Comparison of ENCODE assay signal across 23 cellular contexts in the genomic region with DNA sequence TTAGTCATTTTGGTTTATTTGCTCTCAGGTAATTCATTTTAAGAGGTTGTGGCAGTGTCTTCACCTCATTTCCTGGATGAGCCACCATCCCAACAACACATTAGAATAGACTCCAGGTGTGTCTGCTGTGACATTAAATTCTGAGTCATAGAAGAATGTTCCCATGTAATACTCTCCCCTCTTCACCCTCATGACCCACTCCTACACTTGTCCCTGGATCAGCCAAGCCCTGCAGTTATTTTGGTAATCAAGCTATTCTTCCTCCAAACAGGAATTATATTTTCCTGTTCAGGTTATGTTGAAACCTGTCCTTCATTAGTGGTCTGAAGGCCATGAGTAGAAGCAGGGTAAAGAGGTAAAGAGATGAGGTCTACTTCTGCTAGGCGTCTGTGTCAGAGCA.
"Had no signal": no experiment of that assay in that cellular context is flagged by ENCODE, and none has a peak within 500 bp of the region (broad histone marks: within the 10 kb centered on the region; RNA-seq: fewer than 3 reads in every experiment).

No MANE protein-coding gene starts in this region.

- H3K4me3 ChIP-seq: ascending aorta, colonic mucosa, dorsolateral prefrontal cortex, esophagus squamous epithelium, left lung, pancreas, psoas muscle, right atrium auricular region, spleen, thoracic aorta, upper lobe of right lung had no signal

- H3K27ac ChIP-seq: ascending aorta, colonic mucosa, dorsolateral prefrontal cortex, esophagus squamous epithelium, left lung, pancreas, psoas muscle, right atrium auricular region, spleen, thoracic aorta, upper lobe of right lung had no signal

- DNase-seq: activated CD4-positive, alpha-beta T cell treated with anti-CD3 and anti-CD28 coated beads for 1 hour; activated CD4-positive, alpha-beta T cell treated with anti-CD3 and anti-CD28 coated beads, Interleukin-2, amount 50 U/mL, for 1 hour; activated CD8-positive, alpha-beta T cell treated with anti-CD3 and anti-CD28 coated beads, Interleukin-2, amount 10 ng/mL, durations not matched to agents 7 days and 5 days; activated gamma-delta T cell treated with Interleukin-2 at 50 U/mL for 16 hours; colonic mucosa; dorsolateral prefrontal cortex; effector memory CD8-positive, alpha-beta T cell; esophagus squamous epithelium; kidney; left lung; nephron progenitor cell; pancreas; psoas muscle; spleen; stimulated activated CD4-positive, alpha-beta T cell treated with anti-CD3 and anti-CD28 coated beads, Interleukin-4, amount 100 ng/mL, for 1 hour; stimulated activated naive CD4-positive, alpha-beta T cell treated with Interleukin-2 at 50 U/mL for 16 hours; T-helper 1 cell; upper lobe of right lung had no signal

- H3K4me1 Mint-ChIP-seq: activated naive CD4-positive, alpha-beta T cell treated with anti-CD3 and anti-CD28 coated beads, Interleukin-2, amount 50 U/mL, for 24 hours had no signal

- H3K27ac Mint-ChIP-seq: activated CD8-positive, alpha-beta T cell treated with anti-CD3 and anti-CD28 coated beads, Interleukin-2, amount 10 ng/mL, durations not matched to agents 7 days and 5 days; activated naive CD4-positive, alpha-beta T cell treated with anti-CD3 and anti-CD28 coated beads, Interleukin-2, amount 50 U/mL, for 24 hours; activated T-helper 1 cell treated with anti-CD3 and anti-CD28 coated beads, Interleukin-12 subunit alpha, Interleukin-12 subunit beta, Interleukin-2, Interleukin-4 antibody, amounts not matched to agents 30 ng/mL and 10 ng/mL and 1 ng/mL, durations not matched to agents 14 hours and 24 hours and 36 hours; effector memory CD8-positive, alpha-beta T cell; nephron progenitor cell had no signal

- ATAC-seq: activated CD8-positive, alpha-beta T cell treated with anti-CD3 and anti-CD28 coated beads, Interleukin-2, amount 10 ng/mL, durations not matched to agents 7 days and 5 days; effector memory CD8-positive, alpha-beta T cell; pancreas; psoas muscle had no signal

- H3K36me3 ChIP-seq: ascending aorta, colonic mucosa, esophagus squamous epithelium, left lung, pancreas, right atrium auricular region, spleen, thoracic aorta, upper lobe of right lung had no signal

- H3K4me3 Mint-ChIP-seq: activated CD8-positive, alpha-beta T cell treated with anti-CD3 and anti-CD28 coated beads, Interleukin-2, amount 10 ng/mL, durations not matched to agents 7 days and 5 days; activated naive CD4-positive, alpha-beta T cell treated with anti-CD3 and anti-CD28 coated beads, Interleukin-2, amount 50 U/mL, for 24 hours; activated T-helper 1 cell treated with anti-CD3 and anti-CD28 coated beads, Interleukin-12 subunit alpha, Interleukin-12 subunit beta, Interleukin-2, Interleukin-4 antibody, amounts not matched to agents 30 ng/mL and 10 ng/mL and 1 ng/mL, durations not matched to agents 14 hours and 24 hours and 36 hours; effector memory CD8-positive, alpha-beta T cell; nephron progenitor cell had no signal

- H3K27me3 ChIP-seq: ascending aorta, colonic mucosa, dorsolateral prefrontal cortex, esophagus squamous epithelium, left lung, pancreas, right atrium auricular region, spleen, upper lobe of right lung had no signal

- H3K9me3 ChIP-seq: ascending aorta, colonic mucosa, esophagus squamous epithelium, pancreas, psoas muscle, right atrium auricular region, thoracic aorta, upper lobe of right lung had no signal

- H3K4me1 ChIP-seq: ascending aorta, colonic mucosa, esophagus squamous epithelium, left lung, pancreas, psoas muscle, right atrium auricular region, spleen, upper lobe of right lung had no signal

- H3K9me3 Mint-ChIP-seq: activated naive CD4-positive, alpha-beta T cell treated with anti-CD3 and anti-CD28 coated beads, Interleukin-2, amount 50 U/mL, for 24 hours; nephron progenitor cell had no signal

- H3K36me3 Mint-ChIP-seq: activated naive CD4-positive, alpha-beta T cell treated with anti-CD3 and anti-CD28 coated beads, Interleukin-2, amount 50 U/mL, for 24 hours had no signal

- H3K27me3 Mint-ChIP-seq: activated naive CD4-positive, alpha-beta T cell treated with anti-CD3 and anti-CD28 coated beads, Interleukin-2, amount 50 U/mL, for 24 hours; effector memory CD8-positive, alpha-beta T cell had no signal
